Comparison of ENCODE assay signal across 2 cellular contexts in genomic region chr17:1474402-1475189, GRCh38.
A peak's percentile ranks its signal among the peaks of the same experiment; 100 is the strongest.
TF ChIP-seq lines count a peak whose summit lies in the region.

No MANE protein-coding gene starts in this region.

TF ChIP-seq in K562, 482 proteins besides CTCF, POLR2A, EP300 and RAD21:
- TF ChIP-seq ZBTB33 (CRISPR knock-in tag; IDR thresholded peaks at IDR 0.05): 0 out of 2 replicates have a peak, but pooled peaks have one; percentile 23
- TF ChIP-seq, protein P1, sequence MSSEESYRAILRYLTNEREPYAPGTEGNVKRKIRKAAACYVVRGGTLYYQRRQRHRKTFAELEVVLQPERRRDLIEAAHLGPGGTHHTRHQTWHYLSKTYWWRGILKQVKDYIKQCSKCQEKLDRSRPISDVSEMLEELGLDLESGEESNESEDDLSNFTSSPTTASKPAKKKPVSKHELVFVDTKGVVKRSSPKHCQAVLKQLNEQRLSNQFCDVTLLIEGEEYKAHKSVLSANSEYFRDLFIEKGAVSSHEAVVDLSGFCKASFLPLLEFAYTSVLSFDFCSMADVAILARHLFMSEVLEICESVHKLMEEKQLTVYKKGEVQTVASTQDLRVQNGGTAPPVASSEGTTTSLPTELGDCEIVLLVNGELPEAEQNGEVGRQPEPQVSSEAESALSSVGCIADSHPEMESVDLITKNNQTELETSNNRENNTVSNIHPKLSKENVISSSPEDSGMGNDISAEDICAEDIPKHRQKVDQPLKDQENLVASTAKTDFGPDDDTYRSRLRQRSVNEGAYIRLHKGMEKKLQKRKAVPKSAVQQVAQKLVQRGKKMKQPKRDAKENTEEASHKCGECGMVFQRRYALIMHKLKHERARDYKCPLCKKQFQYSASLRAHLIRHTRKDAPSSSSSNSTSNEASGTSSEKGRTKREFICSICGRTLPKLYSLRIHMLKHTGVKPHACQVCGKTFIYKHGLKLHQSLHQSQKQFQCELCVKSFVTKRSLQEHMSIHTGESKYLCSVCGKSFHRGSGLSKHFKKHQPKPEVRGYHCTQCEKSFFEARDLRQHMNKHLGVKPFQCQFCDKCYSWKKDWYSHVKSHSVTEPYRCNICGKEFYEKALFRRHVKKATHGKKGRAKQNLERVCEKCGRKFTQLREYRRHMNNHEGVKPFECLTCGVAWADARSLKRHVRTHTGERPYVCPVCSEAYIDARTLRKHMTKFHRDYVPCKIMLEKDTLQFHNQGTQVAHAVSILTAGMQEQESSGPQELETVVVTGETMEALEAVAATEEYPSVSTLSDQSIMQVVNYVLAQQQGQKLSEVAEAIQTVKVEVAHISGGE (CRISPR knock-in tag; IDR thresholded peaks at IDR 0.05): no peak
- TF ChIP-seq POLR2G (IDR thresholded peaks at IDR 0.05; ENCODE audit: low read depth, low read length): peak; percentile 27; the same call in 1 of the 2 replicates

TF ChIP-seq in WTC11, 78 proteins besides CTCF, POLR2A, EP300 and RAD21:
- TF ChIP-seq, protein P2, sequence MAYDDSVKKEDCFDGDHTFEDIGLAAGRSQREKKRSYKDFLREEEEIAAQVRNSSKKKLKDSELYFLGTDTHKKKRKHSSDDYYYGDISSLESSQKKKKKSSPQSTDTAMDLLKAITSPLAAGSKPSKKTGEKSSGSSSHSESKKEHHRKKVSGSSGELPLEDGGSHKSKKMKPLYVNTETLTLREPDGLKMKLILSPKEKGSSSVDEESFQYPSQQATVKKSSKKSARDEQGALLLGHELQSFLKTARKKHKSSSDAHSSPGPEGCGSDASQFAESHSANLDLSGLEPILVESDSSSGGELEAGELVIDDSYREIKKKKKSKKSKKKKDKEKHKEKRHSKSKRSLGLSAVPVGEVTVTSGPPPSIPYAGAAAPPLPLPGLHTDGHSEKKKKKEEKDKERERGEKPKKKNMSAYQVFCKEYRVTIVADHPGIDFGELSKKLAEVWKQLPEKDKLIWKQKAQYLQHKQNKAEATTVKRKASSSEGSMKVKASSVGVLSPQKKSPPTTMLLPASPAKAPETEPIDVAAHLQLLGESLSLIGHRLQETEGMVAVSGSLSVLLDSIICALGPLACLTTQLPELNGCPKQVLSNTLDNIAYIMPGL (CRISPR knock-in tag; IDR thresholded peaks at IDR 0.05): no peak
